2 cellular contexts compared by ENCODE assay signal in genomic region chr9:4680178-4680535, GRCh38.
TF ChIP-seq lines count a peak whose summit lies in the region.

No MANE protein-coding gene starts in this region.

TF ChIP-seq in IMR-90, 13 proteins besides CTCF, POLR2A, EP300 and RAD21:
- TF ChIP-seq SMC3 (IDR thresholded peaks at IDR 0.05; ENCODE audit: low read depth, low read length) (no peak), BHLHE40 (IDR thresholded peaks at IDR 0.05; ENCODE audit: low read depth, low read length) (no peak), RFX5 (IDR thresholded peaks at IDR 0.05; ENCODE audit: low read depth, low read length) (no peak)

TF ChIP-seq in H1, 55 proteins besides CTCF, POLR2A, EP300 and RAD21:
- no peak for TF ChIP-seq SIN3A (conservative IDR thresholded peaks at IDR 0.05 in 1 of 2, IDR thresholded peaks at IDR 0.05 in 1 of 2; ENCODE audit: low read depth in 1 of 2, low read length in 2 of 2)
- TF ChIP-seq JUND (IDR thresholded peaks at IDR 0.05; ENCODE audit: low read length), result no peak
- no peak for TF ChIP-seq RFX5 (IDR thresholded peaks at IDR 0.05; ENCODE audit: borderline replicate concordance, low read depth, low read length)
- no peak for TF ChIP-seq CHD1 (IDR thresholded peaks at IDR 0.05; ENCODE audit: low read depth, low read length)
- no peak for TF ChIP-seq GABPA (IDR thresholded peaks at IDR 0.05; ENCODE audit: borderline replicate concordance, insufficient read depth, low read length)
